In genomic region chr6:155216312-155217028, GRCh38 we compare ENCODE assay signal across 20 cellular contexts. TPM values are rescaled to one million over a fixed set of nuclear protein-coding genes. Genes with fewer than 3 reads are reported as not detected.
DNase-seq lines count a peak whose midpoint lies in the region; ATAC-seq and TF ChIP-seq lines count a peak whose summit lies in the region.
"Had no signal": no experiment of that assay in that cellular context is flagged by ENCODE, and none has a peak within 500 bp of the region (broad histone marks: within the 10 kb centered on the region; RNA-seq: fewer than 3 reads in every experiment).

No MANE protein-coding gene starts in this region.

- H3K4me3 ChIP-seq in dorsolateral prefrontal cortex, result peak overlapping the region in 55 of 59 donors; percentile 11 to 67 (median 43)
- peak overlapping the region; percentile 2 for H3K4me3 ChIP-seq in neural progenitor cell
- H3K4me3 ChIP-seq: left lung had no signal

- H4K20me1 ChIP-seq in H9 (ENCODE audit: control insufficient read depth, insufficient read depth, insufficient read length) (no peaks in the 10 kb centered on the region), neural progenitor cell (ENCODE audit: low read depth) (no peaks in the 10 kb centered on the region)

- H3K79me1 ChIP-seq in H9 (ENCODE audit: insufficient read depth, low read depth, low read length, poor library complexity, severe bottlenecking), result no peaks in the 10 kb centered on the region

- DNase-seq in H9, result peak; percentile 59
- DNase-seq in NCI-H2107 treated with DMSO at 0.1 percent for 48 hours (lab: John Stamatoyannopoulos, UW; ENCODE audit: unreplicated experiment), result peak; percentile 23
- peak in 5 of 10 donors; percentile 35 to 67 (median 53) for DNase-seq in dorsolateral prefrontal cortex
- peak; percentile 59 for DNase-seq in neural progenitor cell (ENCODE audit: low spot score)
- no peak for DNase-seq in hippocampal formation (lab: John Stamatoyannopoulos, UW)
- no peak for DNase-seq in GM13976 (ENCODE audit: low spot score)
- no peak for DNase-seq in pons (ENCODE audit: low spot score)
- DNase-seq: activated CD4-positive, alpha-beta T cell treated with anti-CD3 and anti-CD28 coated beads, Interleukin-2, amount 50 U/mL, for 4 hours; activated naive CD8-positive, alpha-beta T cell treated with anti-CD3 and anti-CD28 coated beads for 36 hours; activated T-cell treated with anti-CD3 and anti-CD28 coated beads, Interleukin-2, amount 50 U/mL, for 24 hours; COR-L47; effector CD8-positive, alpha-beta T cell; EL; Karpas-422; left lung; NCI-H1105 treated with DMSO at 0.1 percent for 48 hours; NCI-H524 treated with DMSO at 0.1 percent for 48 hours; stimulated activated CD4-positive, alpha-beta T cell treated with anti-CD3 and anti-CD28 coated beads, Interleukin-15, amount 100 ng/mL, for 24 hours had no signal

- H4K8ac ChIP-seq in H9 (replicated peaks; ENCODE audit: insufficient read length, low read depth, low read length), result no peak overlapping the region

- no peak overlapping the region for H2BK20ac ChIP-seq in H9 (ENCODE audit: low read depth, low read length, poor library complexity, severe bottlenecking)

- H2BK120ac ChIP-seq in H9 (ENCODE audit: low read depth, low read length, poor library complexity, severe bottlenecking), result no peak overlapping the region

- H3K36me3 Mint-ChIP-seq in H9 (ENCODE audit: insufficient read depth in 1 of 3, low read depth in 3 of 3) (peaks cover 10 to 20% (median 14%) of the 10 kb centered on the region in 3 experiments), neural progenitor cell (peaks cover 17% of the 10 kb centered on the region)
- H3K36me3 Mint-ChIP-seq: activated naive CD8-positive, alpha-beta T cell treated with anti-CD3 and anti-CD28 coated beads for 36 hours had no signal

- H3K9me3 ChIP-seq in H9 (ENCODE audit: control insufficient read depth, low read depth, low read length), result no peaks in the 10 kb centered on the region
- no peaks in the 10 kb centered on the region for H3K9me3 ChIP-seq in neural progenitor cell (ENCODE audit: low read depth)
- H3K9me3 ChIP-seq: left lung had no signal

- H2BK15ac ChIP-seq in H9 (ENCODE audit: low read depth, low read length), result no peak overlapping the region

- H3K18ac ChIP-seq in H9 (ENCODE audit: insufficient read length, low read depth, low read length), result no peak overlapping the region

- no peak overlapping the region for H4K91ac ChIP-seq in H9 (ENCODE audit: insufficient read length, low read depth, low read length)

- no peaks in the 10 kb centered on the region for H3K23me2 ChIP-seq in H9 (ENCODE audit: insufficient read length, low read depth, low read length, poor library complexity, severe bottlenecking)

- no peaks in the 10 kb centered on the region for H3K4me1 ChIP-seq in H9 (ENCODE audit: insufficient read depth, low read length)
- H3K4me1 ChIP-seq in neural progenitor cell, result peaks cover 22% of the 10 kb centered on the region
- H3K4me1 ChIP-seq: left lung had no signal

- H3K4me1 Mint-ChIP-seq in H9, result peaks cover 10 to 14% of the 10 kb centered on the region in 2 experiments
- peaks cover 29% of the 10 kb centered on the region for H3K4me1 Mint-ChIP-seq in neural progenitor cell
- H3K4me1 Mint-ChIP-seq: activated naive CD8-positive, alpha-beta T cell treated with anti-CD3 and anti-CD28 coated beads for 36 hours had no signal

- H3K9ac ChIP-seq in H9 (ENCODE audit: extremely low read depth, insufficient read length, low read length) (no peak overlapping the region), neural progenitor cell (no peak overlapping the region)

- H3K4me3 Mint-ChIP-seq in H9, result no peak overlapping the region
- peak overlapping the region; percentile 52 for H3K4me3 Mint-ChIP-seq in neural progenitor cell
- H3K4me3 Mint-ChIP-seq: activated naive CD8-positive, alpha-beta T cell treated with anti-CD3 and anti-CD28 coated beads for 36 hours; activated T-cell treated with anti-CD3 and anti-CD28 coated beads, Interleukin-2, amount 50 U/mL, for 24 hours had no signal

- H2AK5ac ChIP-seq in H9 (ENCODE audit: insufficient read length, low read length), result no peak overlapping the region

- H3K9me3 Mint-ChIP-seq in H9 (peaks cover 0 to 5% of the 10 kb centered on the region in 2 experiments; a peak in 3 of 5 replicates), neural progenitor cell (no peaks in the 10 kb centered on the region)
- H3K9me3 Mint-ChIP-seq: activated naive CD8-positive, alpha-beta T cell treated with anti-CD3 and anti-CD28 coated beads for 36 hours; activated T-cell treated with anti-CD3 and anti-CD28 coated beads, Interleukin-2, amount 50 U/mL, for 24 hours had no signal

- no peaks in the 10 kb centered on the region for H3K27me3 Mint-ChIP-seq in H9 (ENCODE audit: low read depth)
- H3K27me3 Mint-ChIP-seq in neural progenitor cell (ENCODE audit: insufficient read depth, low read depth), result peaks cover 4% of the 10 kb centered on the region
- H3K27me3 Mint-ChIP-seq: activated T-cell treated with anti-CD3 and anti-CD28 coated beads, Interleukin-2, amount 50 U/mL, for 24 hours had no signal

- ATAC-seq in HG02852 (IDR thresholded peaks at IDR 0.05; ENCODE audit: unreplicated experiment), result no peak
- ATAC-seq: left lung had no signal

- no peak for TF ChIP-seq CTCF in H9 (conservative IDR thresholded peaks at IDR 0.05)
- no peak for TF ChIP-seq CTCF in dorsolateral prefrontal cortex (IDR thresholded peaks at IDR 0.05 in 54 of 56, conservative IDR thresholded peaks at IDR 0.05 in 2 of 56; ENCODE audit: low read depth in 1 of 56, partially characterized antibody in 56 of 56)
- no peak for TF ChIP-seq CTCF in neural progenitor cell (IDR thresholded peaks at IDR 0.05)
- no peak for TF ChIP-seq CTCF in GM13976 (IDR thresholded peaks at IDR 0.05; ENCODE audit: borderline replicate concordance, control extremely low read depth, extremely low read depth, insufficient read depth, missing control alignments)

- no peak overlapping the region for H3K56ac ChIP-seq in H9 (ENCODE audit: insufficient read length, low read depth, low read length)

- no peak overlapping the region for H3K4ac ChIP-seq in H9 (ENCODE audit: low read depth, low read length)

- peaks cover 13% of the 10 kb centered on the region for H3F3A ChIP-seq in neural progenitor cell (ENCODE audit: low read depth)

- intact Hi-C loops in dorsolateral prefrontal cortex (cut with DNase I), result no loop called here

- no peak overlapping the region for H2AFZ ChIP-seq in H9 (ENCODE audit: low read length)
- peak overlapping the region; percentile 7 for H2AFZ ChIP-seq in neural progenitor cell (replicated peaks)

- in situ Hi-C loops in GM13976 (cut with MboI; ENCODE audit: low sequenced_read_pairs, unreplicated experiment), result no loop called here

- peak overlapping the region in 2 of 3 experiments; percentile 9 to 43; a peak in 2 of 7 replicates for H3K27ac Mint-ChIP-seq in H9
- peak overlapping the region; percentile 14 for H3K27ac Mint-ChIP-seq in neural progenitor cell
- H3K27ac Mint-ChIP-seq: activated naive CD8-positive, alpha-beta T cell treated with anti-CD3 and anti-CD28 coated beads for 36 hours; activated T-cell treated with anti-CD3 and anti-CD28 coated beads, Interleukin-2, amount 50 U/mL, for 24 hours had no signal

- H3K27ac ChIP-seq in H9 (ENCODE audit: insufficient read length, low read depth, low read length) (no peak overlapping the region), dorsolateral prefrontal cortex (peak overlapping the region in 49 of 59 donors; percentile 11 to 93 (median 70)), neural progenitor cell (no peak overlapping the region)
- H3K27ac ChIP-seq: left lung had no signal

- no CpG with 5 or more reads among the region's 10 CpGs for WGBS in H9 (ENCODE audit: extremely low coverage, insufficient read length, low lambda C conversion rate)

- no peak overlapping the region for H3K4me2 ChIP-seq in H9 (ENCODE audit: insufficient read depth, insufficient read length, low read length)
- peak overlapping the region; percentile 62 for H3K4me2 ChIP-seq in neural progenitor cell

- H3K23ac ChIP-seq in H9 (ENCODE audit: insufficient read length, low read depth, low read length), result no peak overlapping the region

- peaks cover 4% of the 10 kb centered on the region for H3K36me3 ChIP-seq in neural progenitor cell
- H3K36me3 ChIP-seq: left lung had no signal

- 0 out of 2 replicates have a peak overlapping the region, but pooled peaks have one; percentile 52 for H3K14ac ChIP-seq in H9 (ENCODE audit: insufficient read depth, low read length)

- no peak overlapping the region for H3T11ph ChIP-seq in H9 (ENCODE audit: low read length)

- H2BK5ac ChIP-seq in H9 (ENCODE audit: insufficient read length, low read length), result no peak overlapping the region

- no peak overlapping the region for H2BK12ac ChIP-seq in H9 (ENCODE audit: insufficient read length, low read depth, low read length)

- H3K79me2 ChIP-seq in H9 (ENCODE audit: insufficient read depth, low read length), result no peaks in the 10 kb centered on the region
- H3K79me2 ChIP-seq in neural progenitor cell (ENCODE audit: low read depth), result no peaks in the 10 kb centered on the region

- H3K27me3 ChIP-seq in H9 (ENCODE audit: insufficient read depth, low read length) (no peaks in the 10 kb centered on the region), dorsolateral prefrontal cortex (no peaks in the 10 kb centered on the region), neural progenitor cell (no peaks in the 10 kb centered on the region)
- H3K27me3 ChIP-seq: left lung had no signal

- H4K5ac ChIP-seq in H9 (ENCODE audit: insufficient read length, low read depth, low read length), result no peak overlapping the region

RNA-seq across cellular contexts. Expression of gene CLDN20, which starts 47.3 kb away (rescaled TPM):
- not detected in 2 replicates for total RNA-seq in H9 (2021)
- 1 to 10 TPM in 23 of 120 experiments, under 1 TPM in 60, not detected in 37; 0.32 to 1.8 (median 0.77) TPM for total RNA-seq in dorsolateral prefrontal cortex
- total RNA-seq in neural progenitor cell (ENCODE audit: low replicate concordance), result not detected in 2 replicates
- total RNA-seq: activated naive CD8-positive, alpha-beta T cell treated with anti-CD3 and anti-CD28 coated beads for 36 hours; bronchial epithelial cell; left lung had no signal

Comparison
In these comparisons a context has a peak if more than half of its experiments do, and no peak if none do; other contexts are left out.
1. DNase-seq: peak in H9 (single experiment), NCI-H2107 treated with DMSO at 0.1 percent for 48 hours (single experiment) and neural progenitor cell (single experiment); none in hippocampal formation (0 of 2), GM13976 (single experiment) and pons (single experiment).
2. H3K27ac ChIP-seq: peak in dorsolateral prefrontal cortex (49 of 59); none in H9 (single experiment) and neural progenitor cell (single experiment).